Comparison of ENCODE assay signal across 7 cellular contexts in the genomic region with DNA sequence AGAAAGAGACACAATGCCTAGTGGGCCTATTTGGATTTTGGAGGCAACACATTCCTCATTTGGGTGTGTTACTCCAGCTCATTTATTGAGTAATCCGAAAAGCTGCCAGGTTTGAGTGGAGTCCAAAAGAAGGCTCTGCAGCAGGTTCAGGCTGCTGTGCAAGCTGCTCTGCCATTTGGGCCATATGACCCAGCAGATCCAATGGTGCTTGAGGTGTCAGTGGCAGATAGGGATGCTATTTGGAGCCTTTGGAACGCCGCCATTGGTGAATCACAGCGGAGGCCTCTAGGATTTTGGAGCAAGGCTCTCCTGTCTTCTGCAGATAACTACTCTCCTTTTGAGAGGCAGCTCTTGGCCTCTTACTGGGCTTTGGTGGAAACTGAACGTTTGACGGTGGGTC.
DNase-seq lines count a peak whose midpoint lies in the region; ATAC-seq and TF ChIP-seq lines count a peak whose summit lies in the region.
"Not testable (repeated sequence)": the region's sequence is repeated elsewhere in the genome, so short reads cannot be mapped to it uniquely, and the experiment has no call there.

No MANE protein-coding gene starts in this region.

- not testable (repeated sequence) for TF ChIP-seq CTCF in MCF 10A (IDR thresholded peaks at IDR 0.05; ENCODE audit: unreplicated experiment); heart right ventricle (IDR thresholded peaks at IDR 0.05); osteocyte (IDR thresholded peaks at IDR 0.05)

- not testable (repeated sequence) for ATAC-seq in heart right ventricle
- ATAC-seq in right cardiac atrium, result peak in 1 of 2 donors; percentile 59

- not testable (repeated sequence) for H3K27me3 Mint-ChIP-seq in MCF 10A (ENCODE audit: insufficient read depth, unreplicated experiment); osteocyte (ENCODE audit: unreplicated experiment)

- H3K4me3 Mint-ChIP-seq in MCF 10A (ENCODE audit: unreplicated experiment); osteocyte (ENCODE audit: unreplicated experiment): not testable (repeated sequence)

- BruUV-seq in MCF 10A (replicated peaks; lab: Mats Ljungman, UMichigan), result not testable (repeated sequence)

- H3K4me1 Mint-ChIP-seq in MCF 10A (ENCODE audit: insufficient read depth, unreplicated experiment), result peaks cover 27% of the 10 kb centered on the region
- H3K4me1 Mint-ChIP-seq in osteocyte (ENCODE audit: unreplicated experiment), result not testable (repeated sequence)

- CTCF ChIA-PET in MCF 10A (lab: Yijun Ruan, JAX), result interaction anchor here (1.0 kb wide), 1 partner anchor 13 kb away, joined by 3 read pairs; no protein-coding TSS in a partner anchor

- WGBS in heart right ventricle, 2 donors, result 70 to 73% methylated on average over 6 of the region's 6 CpGs
- 62% methylated on average over 6 of the region's 6 CpGs for WGBS in right cardiac atrium

- peak overlapping the region; percentile 57 for H3K27ac Mint-ChIP-seq in MCF 10A (ENCODE audit: low read depth, unreplicated experiment)
- H3K27ac Mint-ChIP-seq in osteocyte (ENCODE audit: unreplicated experiment), result not testable (repeated sequence)

- not testable (repeated sequence) for H3K36me3 ChIP-seq in MG63, heart right ventricle

- not testable (repeated sequence) for H3K4me1 ChIP-seq in heart right ventricle; right cardiac atrium (ENCODE audit: control insufficient read depth, insufficient read depth, low read length)

- not testable (repeated sequence) for H3K4me3 ChIP-seq in MG63; heart right ventricle; right cardiac atrium (ENCODE audit: low read length)

- H3K27me3 ChIP-seq in MG63; heart right ventricle; right cardiac atrium (ENCODE audit: control insufficient read depth, insufficient read depth): not testable (repeated sequence)

- not testable (repeated sequence) for H3K36me3 Mint-ChIP-seq in MCF 10A (ENCODE audit: insufficient read depth, unreplicated experiment); osteocyte (ENCODE audit: unreplicated experiment)

- not testable (repeated sequence) for H3K27ac ChIP-seq in heart right ventricle; right cardiac atrium (ENCODE audit: low read length)

- intact Hi-C loops in MCF 10A (cut with micrococcal nuclease); heart right ventricle (cut with DNase I); right cardiac atrium (cut with DNase I): not testable (repeated sequence)

- POLR2A ChIA-PET in MCF 10A (lab: Yijun Ruan, JAX), result interaction anchor here (1.1 to 1.4 kb wide), 2 partner anchors 48 to 86 kb away, joined by 3 read pairs; no protein-coding TSS in a partner anchor

- H3K9me3 ChIP-seq in MG63; right cardiac atrium (ENCODE audit: control insufficient read depth, low read length): not testable (repeated sequence)
- peaks cover 0 to 15% (median 3%) of the 10 kb centered on the region in 11 donors for H3K9me3 ChIP-seq in heart right ventricle

- DNase-seq in Ammon's horn (ENCODE audit: low spot score), result peak; percentile 7
- peak; percentile 79 for DNase-seq in MG63
- DNase-seq in RPMI7951 (ENCODE audit: low read depth), result peak; percentile 50
- DNase-seq in MCF 10A (ENCODE audit: unreplicated experiment), result peak; percentile 72
- peak; percentile 23 to 40 for DNase-seq in heart right ventricle
- DNase-seq in right cardiac atrium, result peak; percentile 41 to 78 (median 77)
- DNase-seq in osteocyte (ENCODE audit: extremely low spot score, unreplicated experiment), result peak; percentile 53

- peaks cover 15% of the 10 kb centered on the region for H3K9me3 Mint-ChIP-seq in MCF 10A (ENCODE audit: unreplicated experiment)
- H3K9me3 Mint-ChIP-seq in osteocyte (ENCODE audit: unreplicated experiment), result not testable (repeated sequence)

Comparison
In these comparisons a context has a peak if more than half of its experiments do, and no peak if none do; other contexts are left out.
1. DNase-seq: peak in every context shown above with its lines; median percentile 79 in MG63; 77 in right cardiac atrium; 72 in MCF 10A; 53 in osteocyte; 50 in RPMI7951; 32 in heart right ventricle; 7 in Ammon's horn.